Comparison of ENCODE assay signal across 15 cellular contexts in the genomic region with DNA sequence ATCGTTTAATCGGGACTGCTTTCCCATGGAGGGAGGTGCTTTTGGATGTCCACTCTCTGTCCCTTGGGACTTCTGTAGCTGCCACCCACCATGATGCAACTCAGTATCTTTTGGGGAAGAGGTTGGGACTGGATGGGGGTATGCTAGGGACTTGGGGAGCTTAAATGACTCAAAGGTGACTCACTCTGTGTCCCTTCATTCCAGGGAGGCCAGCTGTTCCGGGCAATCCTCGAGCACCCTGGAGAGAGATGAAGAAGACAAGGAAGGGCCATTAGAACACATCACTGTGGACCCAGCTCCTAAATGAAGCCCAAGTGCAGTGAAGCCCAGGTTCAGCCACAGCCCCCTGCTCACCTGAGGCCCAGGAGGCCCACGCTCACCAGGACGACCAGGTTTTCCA. TPM values are rescaled to one million over a fixed set of nuclear protein-coding genes. Genes with fewer than 3 reads are reported as not detected.
DNase-seq lines count a peak whose midpoint lies in the region; ATAC-seq, FAIRE-seq and TF ChIP-seq lines count a peak whose summit lies in the region.
"Had no signal": no experiment of that assay in that cellular context is flagged by ENCODE, and none has a peak within 500 bp of the region (broad histone marks: within the 10 kb centered on the region; RNA-seq: fewer than 3 reads in every experiment).

No MANE protein-coding gene starts in this region.

- TF ChIP-seq RAD21 in A549 (conservative IDR thresholded peaks at IDR 0.05 in 1 of 2, IDR thresholded peaks at IDR 0.05 in 1 of 2) = no peak

- intact Hi-C loops in posterior vena cava (cut with DNase I) = no loop called here

- H3K4me3 ChIP-seq in A549 = no peak overlapping the region
- H3K4me3 ChIP-seq: left lung had no signal

- peaks cover 22% of the 10 kb centered on the region for H3K4me1 Mint-ChIP-seq in activated CD4-positive, alpha-beta T cell treated with anti-CD3 and anti-CD28 coated beads, Interleukin-2, amount 10 ng/mL, durations not matched to agents 7 days and 5 days
- H3K4me1 Mint-ChIP-seq in nephron progenitor cell = peaks cover 24% of the 10 kb centered on the region

- H3K27me3 Mint-ChIP-seq in activated CD4-positive, alpha-beta T cell treated with anti-CD3 and anti-CD28 coated beads, Interleukin-2, amount 10 ng/mL, durations not matched to agents 7 days and 5 days = peaks cover 30% of the 10 kb centered on the region
- peaks cover 18% of the 10 kb centered on the region for H3K27me3 Mint-ChIP-seq in nephron progenitor cell (ENCODE audit: low read depth, poor library complexity)

- H3K36me3 Mint-ChIP-seq in activated CD4-positive, alpha-beta T cell treated with anti-CD3 and anti-CD28 coated beads, Interleukin-2, amount 10 ng/mL, durations not matched to agents 7 days and 5 days (ENCODE audit: low read depth) = no peaks in the 10 kb centered on the region
- peaks cover 48% of the 10 kb centered on the region for H3K36me3 Mint-ChIP-seq in nephron progenitor cell (ENCODE audit: low read depth)
- H3K36me3 Mint-ChIP-seq: activated naive CD4-positive, alpha-beta T cell treated with anti-CD3 and anti-CD28 coated beads, Interleukin-2, amount 50 U/mL, for 72 hours had no signal

- TF ChIP-seq EP300 in A549 (IDR thresholded peaks at IDR 0.05) = no peak

- POLR2A ChIA-PET in A549 (lab: Yijun Ruan, JAX) = interaction anchor here (1.2 to 1.7 kb wide), 2 partner anchors 19 to 27 kb away, joined by 3 to 7 read pairs; no protein-coding TSS in a partner anchor
- POLR2A ChIA-PET in activated CD4-positive, alpha-beta T cell treated with anti-CD3 and anti-CD28 coated beads, Interleukin-2, amount 10 ng/mL, durations not matched to agents 7 days and 5 days (lab: Charles Lee) = no interaction called here

- no peaks in the 10 kb centered on the region for H3K9me3 ChIP-seq in A549
- H3K9me3 ChIP-seq: left lung had no signal

- CTCF ChIA-PET in A549 (lab: Yijun Ruan, JAX) = interaction anchor here (0.6 to 22.0 kb wide), 27 partner anchors 10 to 623 kb away, joined by 3 to 817 read pairs (median 5); a partner anchor contains a TSS
- CTCF ChIA-PET in activated CD4-positive, alpha-beta T cell treated with anti-CD3 and anti-CD28 coated beads, Interleukin-2, amount 10 ng/mL, durations not matched to agents 7 days and 5 days (lab: Charles Lee) = interaction anchor here (0.6 to 2.5 kb wide), 10 partner anchors 19 to 207 kb away, joined by 3 to 7 read pairs (median 4); a partner anchor contains a TSS

- TF ChIP-seq POLR2A in A549 (IDR thresholded peaks at IDR 0.05; ENCODE audit: low read length) = no peak

- H3K9me3 Mint-ChIP-seq in activated CD4-positive, alpha-beta T cell treated with anti-CD3 and anti-CD28 coated beads, Interleukin-2, amount 10 ng/mL, durations not matched to agents 7 days and 5 days = no peaks in the 10 kb centered on the region
- no peaks in the 10 kb centered on the region for H3K9me3 Mint-ChIP-seq in nephron progenitor cell
- H3K9me3 Mint-ChIP-seq: activated naive CD4-positive, alpha-beta T cell treated with anti-CD3 and anti-CD28 coated beads, Interleukin-2, amount 50 U/mL, for 72 hours; T-helper 2 cell treated with Interferon-gamma antibody and Interleukin-4, amounts not matched to agents 5 μg/mL and 100 μg/mL, for 36 hours had no signal

- DNase-seq in A549 (ENCODE audit: low read depth in 1 of 2, low spot score in 1 of 2) = no peak
- peak; percentile 75 for DNase-seq in M059J (ENCODE audit: low read depth)
- DNase-seq in fibroblast of gingiva (ENCODE audit: low read depth) = peak; percentile 89
- peak; percentile 81 for DNase-seq in posterior vena cava (ENCODE audit: low spot score)
- no peak for DNase-seq in activated CD4-positive, alpha-beta T cell treated with anti-CD3 and anti-CD28 coated beads, Interleukin-2, amount 10 ng/mL, durations not matched to agents 7 days and 5 days
- DNase-seq in RPMI8226 = no peak
- DNase-seq in nephron progenitor cell = no peak
- DNase-seq: DND-41, left lung, substantia nigra had no signal

- ATAC-seq in A549 (no peak), GM18520 (IDR thresholded peaks at IDR 0.05; ENCODE audit: unreplicated experiment) (no peak)
- ATAC-seq: activated naive CD4-positive, alpha-beta T cell treated with anti-CD3 and anti-CD28 coated beads, Interleukin-2, amount 50 U/mL, for 72 hours; left lung had no signal

- no peak for FAIRE-seq in A549 (lab: Jason Lieb, UNC)

- H3K4me1 ChIP-seq in A549 = peaks cover 44% of the 10 kb centered on the region

- no peak overlapping the region for H3K27ac Mint-ChIP-seq in activated CD4-positive, alpha-beta T cell treated with anti-CD3 and anti-CD28 coated beads, Interleukin-2, amount 10 ng/mL, durations not matched to agents 7 days and 5 days
- H3K27ac Mint-ChIP-seq in nephron progenitor cell = no peak overlapping the region
- H3K27ac Mint-ChIP-seq: T-helper 2 cell treated with Interferon-gamma antibody and Interleukin-4, amounts not matched to agents 5 μg/mL and 100 μg/mL, for 36 hours had no signal

- H3K4me2 ChIP-seq in A549 = peak overlapping the region; percentile 88

- 63% methylated on average over 5 of the region's 6 CpGs for WGBS in A549 (ENCODE audit: missing lambda C conversion rate)

- peak overlapping the region; percentile 44 to 51; a peak in 4 of 6 replicates for H3K27ac ChIP-seq in A549

- TF ChIP-seq CTCF in A549 (IDR thresholded peaks at IDR 0.05) (no peak), nephron progenitor cell (IDR thresholded peaks at IDR 0.05) (no peak)

- H3K4me3 Mint-ChIP-seq in activated CD4-positive, alpha-beta T cell treated with anti-CD3 and anti-CD28 coated beads, Interleukin-2, amount 10 ng/mL, durations not matched to agents 7 days and 5 days = no peak overlapping the region
- no peak overlapping the region for H3K4me3 Mint-ChIP-seq in nephron progenitor cell
- H3K4me3 Mint-ChIP-seq: T-helper 2 cell treated with Interferon-gamma antibody and Interleukin-4, amounts not matched to agents 5 μg/mL and 100 μg/mL, for 36 hours had no signal

TF ChIP-seq in A549, 52 proteins besides CTCF, POLR2A, EP300 and RAD21:
- TF ChIP-seq CHD2 (IDR thresholded peaks at IDR 0.05; ENCODE audit: low read length, partially characterized antibody) (no peak), FOSL2 (IDR thresholded peaks at IDR 0.05) (0 out of 2 replicates have a peak, but pooled peaks have one; percentile 16), FOSL2 (CRISPR knock-in tag; IDR thresholded peaks at IDR 0.05) (peak; percentile 67)

RNA-seq across cellular contexts. Expression of a gene that starts 4.6 kb away (rescaled TPM):
- polyA plus RNA-seq in A549 (2011; rRNA removed) (4.4 and 4.6 TPM in 2 replicates), A549 (2017; fragmentation: RNase III; extraction: RNeasy Plus Mini Kit Qiagen cat#74134 plus additional on column Dnase treatment) (18.1 to 34.3 TPM (median 31.6 TPM) in 3 replicates)
- 14.2 and 19.6 TPM in 2 replicates for polyA plus RNA-seq in A549 (2012; cell fraction: cytosol; rRNA removed)
- polyA plus RNA-seq in A549 (2012; cell fraction: nucleus; rRNA removed) = 66.1 and 69.4 TPM in 2 replicates
- polyA minus RNA-seq in A549 (2011; rRNA and poly(A)+ RNA removed) = 10.9 TPM in 2 replicates
- total RNA-seq in M059J (2014; rRNA removed; shearing (Covaris generic)) = 41.9 and 81.3 TPM in 2 replicates
- 1,000 to 10,000 TPM in 1 of 2 donors, 100 to 1,000 TPM in 1; 456 to 1,821 TPM for total RNA-seq in posterior vena cava
- total RNA-seq in activated CD4-positive, alpha-beta T cell treated with anti-CD3 and anti-CD28 coated beads, Interleukin-2, amount 10 ng/mL, durations not matched to agents 7 days and 5 days = under 1 TPM; 0.31 to 0.55 TPM
- total RNA-seq: OCI-LY7 had no signal

RNA-seq across cellular contexts. Expression of a gene that starts 31.0 kb away (rescaled TPM):
- polyA plus RNA-seq in A549 (2011; rRNA removed) = 0.44 and 0.90 TPM in 2 replicates
- polyA plus RNA-seq in A549 (2012; cell fraction: cytosol; rRNA removed) = 1.8 and 3.2 TPM in 2 replicates
- 1.2 and 1.9 TPM in 2 replicates for polyA plus RNA-seq in A549 (2012; cell fraction: nucleus; rRNA removed)
- polyA plus RNA-seq in A549 (2017; fragmentation: RNase III; extraction: RNeasy Plus Mini Kit Qiagen cat#74134 plus additional on column Dnase treatment) = 1.5 to 3.4 TPM (median 1.9 TPM) in 3 replicates
- polyA minus RNA-seq in A549 (2011; rRNA and poly(A)+ RNA removed) = not detected in 2 replicates
- total RNA-seq in M059J (2014; rRNA removed; shearing (Covaris generic)) = not detected in 2 replicates
- 10 to 100 TPM; 87.9 to 99.0 TPM for total RNA-seq in posterior vena cava
- total RNA-seq in activated CD4-positive, alpha-beta T cell treated with anti-CD3 and anti-CD28 coated beads, Interleukin-2, amount 10 ng/mL, durations not matched to agents 7 days and 5 days = not detected
- total RNA-seq: pulmonary artery endothelial cell had no signal

RNA-seq across cellular contexts. Expression of a gene that starts 46.3 kb away (rescaled TPM):
- polyA plus RNA-seq in A549 (2011; rRNA removed) (16.8 and 22.0 TPM in 2 replicates), A549 (2017; fragmentation: RNase III; extraction: RNeasy Plus Mini Kit Qiagen cat#74134 plus additional on column Dnase treatment) (32.4 to 40.6 TPM (median 35.8 TPM) in 3 replicates)
- 18.9 and 19.4 TPM in 2 replicates for polyA plus RNA-seq in A549 (2012; cell fraction: cytosol; rRNA removed)
- 35.8 and 44.2 TPM in 2 replicates for polyA plus RNA-seq in A549 (2012; cell fraction: nucleus; rRNA removed)
- polyA minus RNA-seq in A549 (2011; rRNA and poly(A)+ RNA removed) = 25.9 and 27.1 TPM in 2 replicates
- 14.6 and 36.1 TPM in 2 replicates for total RNA-seq in M059J (2014; rRNA removed; shearing (Covaris generic))
- total RNA-seq in posterior vena cava = 10 to 100 TPM; 51.4 to 53.7 TPM
- 100 to 1,000 TPM; 110 to 117 TPM for total RNA-seq in activated CD4-positive, alpha-beta T cell treated with anti-CD3 and anti-CD28 coated beads, Interleukin-2, amount 10 ng/mL, durations not matched to agents 7 days and 5 days

Comparison
In these comparisons a context has a peak if more than half of its experiments do, and no peak if none do; other contexts are left out.
1. DNase-seq: peak in M059J (single experiment), fibroblast of gingiva (single experiment) and posterior vena cava (single experiment); none in A549 (0 of 2), activated CD4-positive, alpha-beta T cell treated with anti-CD3 and anti-CD28 coated beads, Interleukin-2, amount 10 ng/mL, durations not matched to agents 7 days and 5 days (single experiment), RPMI8226 (single experiment) and nephron progenitor cell (single experiment).
2. RNA of a gene that starts 4.6 kb away (total RNA-seq): 456 to 1,821 TPM in posterior vena cava and 41.9 to 81.3 TPM in M059J; 0.31 to 0.55 TPM in activated CD4-positive, alpha-beta T cell treated with anti-CD3 and anti-CD28 coated beads, Interleukin-2, amount 10 ng/mL, durations not matched to agents 7 days and 5 days; every median in the first group is over 10 times any median in the second.
3. RNA of a gene that starts 31.0 kb away (total RNA-seq): 87.9 to 99.0 TPM in posterior vena cava; not detected in M059J and not detected in activated CD4-positive, alpha-beta T cell treated with anti-CD3 and anti-CD28 coated beads, Interleukin-2, amount 10 ng/mL, durations not matched to agents 7 days and 5 days; every median in the first group is over 10 times any median in the second.